In the genomic region with DNA sequence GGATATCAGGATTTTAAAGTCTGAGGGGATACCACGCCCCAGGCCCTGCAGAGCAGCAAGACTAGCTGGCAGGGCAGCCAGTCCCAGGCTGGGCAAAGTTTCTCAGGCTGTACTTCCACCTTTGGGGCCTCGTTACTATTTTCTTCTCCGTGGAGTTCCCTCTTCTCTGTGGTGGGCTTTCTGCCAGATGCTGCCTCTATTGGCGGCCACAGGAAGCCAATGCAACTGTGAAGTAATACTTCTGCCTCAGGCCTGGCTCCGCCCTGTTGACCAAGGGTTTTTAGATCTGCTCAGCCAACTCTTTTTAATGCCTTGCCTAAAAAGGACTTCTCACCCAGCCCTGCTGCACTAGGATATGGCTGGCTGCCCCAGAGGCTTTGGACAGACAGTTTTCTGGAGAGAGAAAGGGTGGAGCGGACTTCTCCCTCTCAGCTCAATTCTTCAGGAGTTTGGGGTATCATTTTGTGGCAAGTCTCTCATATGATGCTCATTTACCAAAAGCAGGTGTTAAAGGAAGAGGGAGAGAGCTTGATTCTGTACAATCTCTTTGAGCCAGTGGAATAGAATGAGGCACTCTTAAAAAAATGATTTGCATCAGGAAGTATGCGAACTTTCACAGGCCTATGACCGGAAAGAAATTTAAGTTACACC, we compare ENCODE assay signal across 8 cellular contexts.
A peak's percentile ranks its signal among the peaks of the same experiment; 100 is the strongest.
DNase-seq lines count a peak whose midpoint lies in the region; ATAC-seq and TF ChIP-seq lines count a peak whose summit lies in the region.

No MANE protein-coding gene starts in this region.

- intact Hi-C loops in Caco-2 (cut with micrococcal nuclease; ENCODE audit: unreplicated experiment) = loop anchor here (5.0 kb wide), 1 partner anchor 55 kb away; no protein-coding TSS in a partner anchor

- no TSS peak for BruUV-seq in Caco-2 (replicated peaks; lab: Mats Ljungman, UMichigan)

- H3K27me3 Mint-ChIP-seq in Caco-2 (ENCODE audit: insufficient read depth, unreplicated experiment) (peaks cover 14% of the 10 kb centered on the region), T-helper 17 cell (peaks cover 9% of the 10 kb centered on the region), osteocyte (ENCODE audit: unreplicated experiment) (no peaks in the 10 kb centered on the region)

- H3K36me3 Mint-ChIP-seq in Caco-2 (ENCODE audit: insufficient read depth, unreplicated experiment) = no peaks in the 10 kb centered on the region
- H3K36me3 Mint-ChIP-seq in T-helper 17 cell (ENCODE audit: low read depth) = no peaks in the 10 kb centered on the region
- H3K36me3 Mint-ChIP-seq in osteocyte (ENCODE audit: unreplicated experiment) = no peaks in the 10 kb centered on the region

- TF ChIP-seq CTCF in Caco-2 (IDR thresholded peaks at IDR 0.05; ENCODE audit: insufficient read depth in 1 of 2, low read depth in 1 of 2, low read length in 1 of 2, severe bottlenecking in 1 of 2, unreplicated experiment in 1 of 2) = no peak
- peak; percentile 13 for TF ChIP-seq CTCF in osteocyte (IDR thresholded peaks at IDR 0.05)

- POLR2A ChIA-PET in Caco-2 (lab: Charles Lee) = no interaction called here

- H3K36me3 ChIP-seq in Caco-2 (ENCODE audit: control insufficient read depth, insufficient read depth, low read length) = no peaks in the 10 kb centered on the region; the same call in 1 of the 2 replicates

- ATAC-seq in GM19467 (IDR thresholded peaks at IDR 0.05; ENCODE audit: unreplicated experiment) (peak; percentile 51), HG03457 (IDR thresholded peaks at IDR 0.05; ENCODE audit: unreplicated experiment) (peak; percentile 53), T-helper 17 cell (peak; percentile 74)

- H3K27me3 ChIP-seq in Caco-2 (replicated peaks; ENCODE audit: control insufficient read depth, insufficient read depth, low read length) = no peaks in the 10 kb centered on the region

- H3K4me3 ChIP-seq in Caco-2 (ENCODE audit: low read depth, low read length) = no peak overlapping the region

- peak; percentile 42 to 51 for DNase-seq in Caco-2
- DNase-seq in T-helper 17 cell = no peak
- peak; percentile 69 for DNase-seq in globus pallidus (ENCODE audit: low spot score)
- DNase-seq in osteocyte (ENCODE audit: extremely low spot score, unreplicated experiment) = no peak
- DNase-seq in T-helper 9 cell = no peak
- no peak for DNase-seq in NCI-H1092 treated with DMSO at 0.1 percent for 48 hours (lab: John Stamatoyannopoulos, UW)

- CTCF ChIA-PET in Caco-2 (lab: Charles Lee) = no interaction called here

- H3K9me3 Mint-ChIP-seq in Caco-2 (ENCODE audit: unreplicated experiment) (peaks cover 9% of the 10 kb centered on the region), osteocyte (ENCODE audit: unreplicated experiment) (no peaks in the 10 kb centered on the region)

- H3K9me3 ChIP-seq in Caco-2 (no peaks in the 10 kb centered on the region), T-helper 17 cell (ENCODE audit: control insufficient read depth, low read length, poor library complexity, severe bottlenecking) (no peaks in the 10 kb centered on the region)

- no peak overlapping the region for H3K4me3 Mint-ChIP-seq in Caco-2 (ENCODE audit: unreplicated experiment)
- no peak overlapping the region for H3K4me3 Mint-ChIP-seq in T-helper 17 cell
- H3K4me3 Mint-ChIP-seq in osteocyte (ENCODE audit: unreplicated experiment) = no peak overlapping the region

- H3K4me1 ChIP-seq in Caco-2 = peaks cover 11% of the 10 kb centered on the region

- H3K4me1 Mint-ChIP-seq in Caco-2 (ENCODE audit: low read depth, unreplicated experiment) (peaks cover 18% of the 10 kb centered on the region), T-helper 17 cell (peaks cover 7% of the 10 kb centered on the region), osteocyte (ENCODE audit: unreplicated experiment) (peaks cover 31% of the 10 kb centered on the region)

- no peak overlapping the region for H3K27ac Mint-ChIP-seq in Caco-2 (ENCODE audit: unreplicated experiment)
- no peak overlapping the region for H3K27ac Mint-ChIP-seq in T-helper 17 cell
- H3K27ac Mint-ChIP-seq in osteocyte (ENCODE audit: unreplicated experiment) = peak overlapping the region; percentile 57

Comparison
In these comparisons a context has a peak if more than half of its experiments do, and no peak if none do; other contexts are left out.
1. DNase-seq: peak in Caco-2 (2 of 2) and globus pallidus (single experiment); none in T-helper 17 cell (0 of 3), osteocyte (single experiment), T-helper 9 cell (single experiment) and NCI-H1092 treated with DMSO at 0.1 percent for 48 hours (single experiment).
2. Peak in every context shown above with its lines, with median percentiles within 50 percentile points of each other: ATAC-seq.